In genomic region chr1:225406976-225407725, GRCh38 we compare ENCODE assay signal across 2 cellular contexts.
TF ChIP-seq lines count a peak whose summit lies in the region.

No MANE protein-coding gene starts in this region.

TF ChIP-seq in HepG2, 621 proteins besides CTCF, POLR2A, EP300 and RAD21:
- TF ChIP-seq MAFG (CRISPR knock-in tag; IDR thresholded peaks at IDR 0.05) (no peak), NR2C2 (CRISPR knock-in tag; IDR thresholded peaks at IDR 0.05; ENCODE audit: borderline replicate concordance) (no peak), RXRB (CRISPR knock-in tag; IDR thresholded peaks at IDR 0.05; ENCODE audit: borderline replicate concordance) (no peak), ZNF180 (CRISPR knock-in tag; IDR thresholded peaks at IDR 0.05; ENCODE audit: borderline replicate concordance, low read depth) (no peak), ONECUT2 (CRISPR knock-in tag; IDR thresholded peaks at IDR 0.05) (no peak), PHF21A (CRISPR knock-in tag; IDR thresholded peaks at IDR 0.05) (no peak), ATF1 (CRISPR knock-in tag; IDR thresholded peaks at IDR 0.05) (no peak)

TF ChIP-seq in IMR-90, 13 proteins besides CTCF, POLR2A, EP300 and RAD21:
- no peak for TF ChIP-seq RCOR1 (IDR thresholded peaks at IDR 0.05; ENCODE audit: insufficient replicate concordance, low read length)
- no peak for TF ChIP-seq MAFK (IDR thresholded peaks at IDR 0.05; ENCODE audit: low read depth, low read length)
- TF ChIP-seq CHD1 (IDR thresholded peaks at IDR 0.05; ENCODE audit: low read depth, low read length) = no peak
- TF ChIP-seq RFX5 (IDR thresholded peaks at IDR 0.05; ENCODE audit: low read depth, low read length) = no peak
- TF ChIP-seq MAZ (IDR thresholded peaks at IDR 0.05; ENCODE audit: borderline replicate concordance, low read depth, low read length) = no peak
- TF ChIP-seq CEBPB (IDR thresholded peaks at IDR 0.05; ENCODE audit: low read depth, low read length) = no peak
- TF ChIP-seq BHLHE40 (IDR thresholded peaks at IDR 0.05; ENCODE audit: low read depth, low read length) = no peak
- TF ChIP-seq FOS (IDR thresholded peaks at IDR 0.05; ENCODE audit: low read depth, low read length) = no peak
- no peak for TF ChIP-seq NFE2L2 (IDR thresholded peaks at IDR 0.05; ENCODE audit: low read depth, low read length)
- TF ChIP-seq SMC3 (IDR thresholded peaks at IDR 0.05; ENCODE audit: low read depth, low read length) = no peak
- no peak for TF ChIP-seq USF2 (IDR thresholded peaks at IDR 0.05; ENCODE audit: low read depth, low read length)
- TF ChIP-seq MXI1 (IDR thresholded peaks at IDR 0.05; ENCODE audit: borderline replicate concordance, low read depth, low read length) = no peak
